ENCODE assay signal across 28 cellular contexts in the genomic region with DNA sequence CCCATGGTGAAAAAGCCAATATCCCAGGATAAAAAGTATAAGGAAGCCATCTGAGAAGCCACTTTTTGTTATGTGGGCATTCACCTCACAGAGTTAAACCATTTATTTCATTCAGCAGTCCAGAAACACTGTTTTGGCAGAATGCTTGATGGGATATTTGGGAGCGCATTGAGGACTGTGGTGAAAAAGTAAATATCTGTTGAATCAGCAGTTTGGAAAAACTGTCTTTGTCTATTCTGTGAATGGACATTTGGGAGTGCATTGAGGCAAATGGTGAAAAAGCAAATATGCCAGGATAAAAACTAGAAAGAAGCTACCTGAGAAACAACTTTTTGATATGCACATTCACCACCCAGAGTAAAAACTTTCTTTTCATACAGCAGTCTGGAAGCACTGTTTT.
"Had no signal": no experiment of that assay in that cellular context is flagged by ENCODE, and none has a peak within 500 bp of the region (broad histone marks: within the 10 kb centered on the region; RNA-seq: fewer than 3 reads in every experiment).

No MANE protein-coding gene starts in this region.

- H3K4me1 ChIP-seq: colonic mucosa, esophagus muscularis mucosa, esophagus squamous epithelium, foreskin keratinocyte, gastrocnemius medialis, gastroesophageal sphincter, heart left ventricle, heart right ventricle had no signal

- H3K27me3 ChIP-seq: colonic mucosa, dorsolateral prefrontal cortex, esophagus muscularis mucosa, esophagus squamous epithelium, foreskin keratinocyte, gastrocnemius medialis, gastroesophageal sphincter, heart left ventricle, heart right ventricle, hepatocyte had no signal

- H3K79me2 ChIP-seq: hepatocyte had no signal

- H3K36me3 ChIP-seq: colonic mucosa, esophagus muscularis mucosa, esophagus squamous epithelium, gastrocnemius medialis, gastroesophageal sphincter, heart left ventricle, heart right ventricle had no signal

- H3K4me3 ChIP-seq: colonic mucosa, coronary artery, dorsolateral prefrontal cortex, esophagus muscularis mucosa, esophagus squamous epithelium, gastrocnemius medialis, gastroesophageal sphincter, heart left ventricle, heart right ventricle, hepatocyte had no signal

- H3K4me2 ChIP-seq: hepatocyte had no signal

- ATAC-seq: effector memory CD8-positive, alpha-beta T cell; esophagus mucosa; foreskin keratinocyte; gastrocnemius medialis; gastroesophageal sphincter; heart left ventricle; heart right ventricle had no signal

- H3K9me3 ChIP-seq: colonic mucosa, gastrocnemius medialis had no signal

- H3K27ac ChIP-seq: colonic mucosa, coronary artery, dorsolateral prefrontal cortex, epithelial cell of prostate, esophagus muscularis mucosa, esophagus squamous epithelium, foreskin keratinocyte, gastrocnemius medialis, gastroesophageal sphincter, heart left ventricle, heart right ventricle, hepatocyte had no signal

- H2AFZ ChIP-seq: hepatocyte had no signal

- DNase-seq: colonic mucosa; cortex of kidney; dermis blood vessel endothelial cell; dorsolateral prefrontal cortex; effector CD4-positive, alpha-beta T cell; effector CD8-positive, alpha-beta T cell; effector memory CD4-positive, alpha-beta T cell; effector memory CD8-positive, alpha-beta T cell; endodermal cell; erythroblast; esophagus squamous epithelium; foreskin fibroblast; foreskin keratinocyte; foreskin melanocyte; gastrocnemius medialis; glutamatergic neuron; head of caudate nucleus; heart left ventricle; heart right ventricle had no signal

- FAIRE-seq: endometrium, endothelial cell of umbilical vein, frontal cortex had no signal
